Comparison of ENCODE assay signal across 1 cellular context in genomic region chr13:108915634-108916497, GRCh38.
TF ChIP-seq lines count a peak whose summit lies in the region.

No MANE protein-coding gene starts in this region.

TF ChIP-seq in HepG2, 621 proteins besides CTCF, POLR2A, EP300 and RAD21 (continued from another document and continues in another):
- TF ChIP-seq YEATS4 (CRISPR knock-in tag; IDR thresholded peaks at IDR 0.05; ENCODE audit: borderline replicate concordance), result peak; percentile 51; the same call in 1 of the 2 replicates
- TF ChIP-seq ZNF383 (CRISPR knock-in tag; IDR thresholded peaks at IDR 0.05; ENCODE audit: borderline replicate concordance), result no peak
- TF ChIP-seq MAFK (conservative IDR thresholded peaks at IDR 0.05 in 1 of 2, IDR thresholded peaks at IDR 0.05 in 1 of 2; ENCODE audit: low read length in 2 of 2), result peak; percentile 68 to 89
- TF ChIP-seq MLXIP (CRISPR knock-in tag; IDR thresholded peaks at IDR 0.05; ENCODE audit: borderline replicate concordance), result no peak
- TF ChIP-seq HOXA7 (CRISPR knock-in tag; IDR thresholded peaks at IDR 0.05), result no peak
- no peak for TF ChIP-seq SP140L (CRISPR knock-in tag; IDR thresholded peaks at IDR 0.05; ENCODE audit: borderline replicate concordance)
- no peak for TF ChIP-seq MXD1 (CRISPR knock-in tag; IDR thresholded peaks at IDR 0.05)
- peak; percentile 88 for TF ChIP-seq ARID5B (CRISPR knock-in tag; IDR thresholded peaks at IDR 0.05)
- TF ChIP-seq ELF1 (CRISPR knock-in tag; IDR thresholded peaks at IDR 0.05), result no peak
- peak; percentile 79 for TF ChIP-seq PAXIP1 (CRISPR knock-in tag; conservative IDR thresholded peaks at IDR 0.05)
- 0 out of 2 replicates have a peak, but pooled peaks have one; percentile 33 for TF ChIP-seq GFI1 (CRISPR knock-in tag; IDR thresholded peaks at IDR 0.05; ENCODE audit: borderline replicate concordance)
- TF ChIP-seq ZNF317 (CRISPR knock-in tag; IDR thresholded peaks at IDR 0.05), result no peak
- TF ChIP-seq ZNF232 (CRISPR knock-in tag; IDR thresholded peaks at IDR 0.05; ENCODE audit: borderline replicate concordance), result no peak
- TF ChIP-seq KDM5A (IDR thresholded peaks at IDR 0.05; ENCODE audit: borderline replicate concordance, low read length), result no peak
- no peak for TF ChIP-seq PRDM15 (CRISPR knock-in tag; IDR thresholded peaks at IDR 0.05)
- TF ChIP-seq E2F2 (CRISPR knock-in tag; IDR thresholded peaks at IDR 0.05; ENCODE audit: borderline replicate concordance), result no peak
- peak; percentile 73; the same call in 1 of the 2 replicates for TF ChIP-seq EHMT2 (IDR thresholded peaks at IDR 0.05; ENCODE audit: borderline replicate concordance, low read depth, low read length)
- no peak for TF ChIP-seq NCOR1 (IDR thresholded peaks at IDR 0.05; ENCODE audit: borderline replicate concordance, low read length)
- TF ChIP-seq XRCC5 (optimal IDR thresholded peaks at IDR 0.05; ENCODE audit: low read length), result peak; percentile 38
- no peak for TF ChIP-seq NFIB (CRISPR knock-in tag; IDR thresholded peaks at IDR 0.05; ENCODE audit: borderline replicate concordance)
- TF ChIP-seq KIAA2018 (CRISPR knock-in tag; IDR thresholded peaks at IDR 0.05; ENCODE audit: borderline replicate concordance), result no peak
- no peak for TF ChIP-seq ZNF34 (CRISPR knock-in tag; IDR thresholded peaks at IDR 0.05; ENCODE audit: borderline replicate concordance)
- TF ChIP-seq ZNF512 (CRISPR knock-in tag; IDR thresholded peaks at IDR 0.05), result no peak
- peak; percentile 98 for TF ChIP-seq FOSL2 (CRISPR knock-in tag; IDR thresholded peaks at IDR 0.05)
